In the genomic region with DNA sequence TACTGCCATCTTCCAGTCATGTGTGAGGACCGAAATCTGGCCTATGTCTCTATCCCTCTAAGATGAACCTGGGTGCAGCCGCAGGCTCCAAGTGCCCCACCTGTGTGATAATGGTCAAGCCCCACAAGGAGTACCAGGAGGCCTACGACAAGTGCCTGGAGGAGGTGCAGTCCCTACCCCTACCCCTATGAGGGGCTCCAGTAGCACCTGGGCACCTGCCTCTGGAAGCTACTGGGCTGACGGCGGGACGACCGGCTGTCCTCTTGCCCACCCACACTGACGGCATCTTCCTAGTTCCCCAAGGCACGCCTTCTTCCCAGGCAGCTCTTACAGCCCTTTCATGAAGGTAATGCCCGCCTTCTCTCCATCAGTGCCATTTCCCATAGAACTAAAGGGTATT, we compare ENCODE assay signal across 1 cellular context.
TF ChIP-seq lines count a peak whose summit lies in the region.

No MANE protein-coding gene starts in this region.

TF ChIP-seq in SK-N-SH treated with all-trans-retinoic acid at 6 μM for 48 hours, 23 proteins besides CTCF, POLR2A, EP300 and RAD21 (continued from another document):
- TF ChIP-seq, protein P1, sequence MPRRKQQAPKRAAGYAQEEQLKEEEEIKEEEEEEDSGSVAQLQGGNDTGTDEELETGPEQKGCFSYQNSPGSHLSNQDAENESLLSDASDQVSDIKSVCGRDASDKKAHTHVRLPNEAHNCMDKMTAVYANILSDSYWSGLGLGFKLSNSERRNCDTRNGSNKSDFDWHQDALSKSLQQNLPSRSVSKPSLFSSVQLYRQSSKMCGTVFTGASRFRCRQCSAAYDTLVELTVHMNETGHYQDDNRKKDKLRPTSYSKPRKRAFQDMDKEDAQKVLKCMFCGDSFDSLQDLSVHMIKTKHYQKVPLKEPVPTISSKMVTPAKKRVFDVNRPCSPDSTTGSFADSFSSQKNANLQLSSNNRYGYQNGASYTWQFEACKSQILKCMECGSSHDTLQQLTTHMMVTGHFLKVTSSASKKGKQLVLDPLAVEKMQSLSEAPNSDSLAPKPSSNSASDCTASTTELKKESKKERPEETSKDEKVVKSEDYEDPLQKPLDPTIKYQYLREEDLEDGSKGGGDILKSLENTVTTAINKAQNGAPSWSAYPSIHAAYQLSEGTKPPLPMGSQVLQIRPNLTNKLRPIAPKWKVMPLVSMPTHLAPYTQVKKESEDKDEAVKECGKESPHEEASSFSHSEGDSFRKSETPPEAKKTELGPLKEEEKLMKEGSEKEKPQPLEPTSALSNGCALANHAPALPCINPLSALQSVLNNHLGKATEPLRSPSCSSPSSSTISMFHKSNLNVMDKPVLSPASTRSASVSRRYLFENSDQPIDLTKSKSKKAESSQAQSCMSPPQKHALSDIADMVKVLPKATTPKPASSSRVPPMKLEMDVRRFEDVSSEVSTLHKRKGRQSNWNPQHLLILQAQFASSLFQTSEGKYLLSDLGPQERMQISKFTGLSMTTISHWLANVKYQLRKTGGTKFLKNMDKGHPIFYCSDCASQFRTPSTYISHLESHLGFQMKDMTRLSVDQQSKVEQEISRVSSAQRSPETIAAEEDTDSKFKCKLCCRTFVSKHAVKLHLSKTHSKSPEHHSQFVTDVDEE (CRISPR knock-in tag; IDR thresholded peaks at IDR 0.05) = no peak
